In the genomic region with DNA sequence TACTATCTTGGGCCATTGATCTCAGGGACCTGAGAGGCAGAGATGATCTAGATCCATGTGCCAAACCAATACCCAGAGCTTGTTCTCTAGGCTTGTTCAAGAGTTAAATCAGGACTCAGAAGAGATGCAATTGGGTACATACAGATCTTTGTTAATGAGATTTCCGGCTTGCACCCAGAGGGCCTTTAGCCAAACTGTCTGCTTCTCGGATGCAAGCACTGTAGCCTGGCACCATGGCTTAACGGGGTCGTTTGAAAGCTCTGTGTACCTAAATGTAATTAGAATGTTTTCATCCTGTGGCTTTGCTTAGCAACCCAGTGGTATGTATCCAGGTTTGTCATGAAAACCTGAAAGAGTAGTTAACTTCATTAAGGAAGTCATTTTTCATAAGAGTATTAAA, we compare ENCODE assay signal across 23 cellular contexts.
"Had no signal": no experiment of that assay in that cellular context is flagged by ENCODE, and none has a peak within 500 bp of the region (broad histone marks: within the 10 kb centered on the region; RNA-seq: fewer than 3 reads in every experiment).

No MANE protein-coding gene starts in this region.

- H3K4me3 Mint-ChIP-seq: activated CD4-positive, alpha-beta T cell treated with anti-CD3 and anti-CD28 coated beads for 36 hours; activated naive CD8-positive, alpha-beta T cell treated with anti-CD3 and anti-CD28 coated beads for 36 hours; activated T-cell treated with anti-CD3 and anti-CD28 coated beads, Interleukin-2, amount 50 U/mL, for 4 hours; central memory CD8-positive, alpha-beta T cell; mesothelial cell of epicardium; naive thymus-derived CD8-positive, alpha-beta T cell had no signal

- ATAC-seq: activated CD4-positive, alpha-beta T cell treated with anti-CD3 and anti-CD28 coated beads for 36 hours; activated T-cell treated with anti-CD3 and anti-CD28 coated beads, Interleukin-2, amount 50 U/mL, for 4 hours; naive thymus-derived CD8-positive, alpha-beta T cell; stimulated activated naive CD8-positive, alpha-beta T cell treated with anti-CD3 and anti-CD28 coated beads, Interleukin-15, Interleukin-2, amounts not matched to agents 100 U/mL and 50 U/mL, for 24 hours; upper lobe of right lung had no signal

- H3K4me3 ChIP-seq: left ventricle myocardium inferior, prostate gland, right atrium auricular region, upper lobe of right lung had no signal

- H3K4me1 Mint-ChIP-seq: activated CD4-positive, alpha-beta T cell treated with anti-CD3 and anti-CD28 coated beads for 36 hours; activated naive CD8-positive, alpha-beta T cell treated with anti-CD3 and anti-CD28 coated beads for 36 hours; central memory CD8-positive, alpha-beta T cell; naive thymus-derived CD8-positive, alpha-beta T cell had no signal

- H3K27ac Mint-ChIP-seq: activated B cell treated with CpG ODN at 0.5 μM for 24 hours; activated CD4-positive, alpha-beta T cell treated with anti-CD3 and anti-CD28 coated beads for 36 hours; activated naive CD8-positive, alpha-beta T cell treated with anti-CD3 and anti-CD28 coated beads for 36 hours; activated T-helper 2 cell treated with anti-CD3 and anti-CD28 coated beads, Interferon-gamma antibody, Interleukin-2, Interleukin-4, amounts not matched to agents 10 μg/mL and 5 μg/mL and 100 μg/mL, durations not matched to agents 14 hours and 24 hours and 36 hours; naive thymus-derived CD8-positive, alpha-beta T cell had no signal

- H3K9me3 ChIP-seq: left ventricle myocardium inferior, prostate gland, right atrium auricular region, upper lobe of right lung had no signal

- H3K36me3 ChIP-seq: prostate gland, upper lobe of right lung had no signal

- H3K4me1 ChIP-seq: left ventricle myocardium inferior, prostate gland, right atrium auricular region, upper lobe of right lung had no signal

- DNase-seq: activated B cell treated with CpG ODN at 0.5 μM for 24 hours; activated CD4-positive, alpha-beta T cell treated with anti-CD3 and anti-CD28 coated beads for 36 hours; activated CD4-positive, alpha-beta T cell treated with anti-CD3 and anti-CD28 coated beads, Interleukin-2, amount 50 U/mL, for 4 hours; activated CD8-positive, alpha-beta memory T cell treated with anti-CD3 and anti-CD28 coated beads for 24 hours; activated CD8-positive, alpha-beta memory T cell treated with anti-CD3 and anti-CD28 coated beads, Interleukin-2, amount 50 U/mL, for 4 hours; activated naive CD4-positive, alpha-beta T cell treated with Interleukin-2 at 50 U/mL for 16 hours; activated naive CD8-positive, alpha-beta T cell treated with anti-CD3 and anti-CD28 coated beads for 36 hours; activated T-cell treated with anti-CD3 and anti-CD28 coated beads, Interleukin-2, amount 50 U/mL, for 4 hours; effector memory CD4-positive, alpha-beta T cell; foreskin melanocyte; kidney glomerular epithelial cell; left ventricle myocardium inferior; mammary epithelial cell; naive thymus-derived CD8-positive, alpha-beta T cell; stimulated activated CD4-positive, alpha-beta T cell treated with anti-CD3 and anti-CD28 coated beads, Interleukin-4, amount 100 ng/mL, for 4 hours; stimulated activated naive CD8-positive, alpha-beta T cell treated with anti-CD3 and anti-CD28 coated beads, Interleukin-15, Interleukin-2, amounts not matched to agents 100 U/mL and 50 U/mL, for 24 hours; T-helper 9 cell; upper lobe of right lung had no signal

- H3K27me3 ChIP-seq: right atrium auricular region, upper lobe of right lung had no signal

- H3K27ac ChIP-seq: left ventricle myocardium inferior, right atrium auricular region, upper lobe of right lung had no signal

- H3K36me3 Mint-ChIP-seq: activated naive CD8-positive, alpha-beta T cell treated with anti-CD3 and anti-CD28 coated beads for 36 hours had no signal

- H3K9me3 Mint-ChIP-seq: activated naive CD8-positive, alpha-beta T cell treated with anti-CD3 and anti-CD28 coated beads for 36 hours; activated T-helper 2 cell treated with anti-CD3 and anti-CD28 coated beads, Interferon-gamma antibody, Interleukin-2, Interleukin-4, amounts not matched to agents 10 μg/mL and 5 μg/mL and 100 μg/mL, durations not matched to agents 14 hours and 24 hours and 36 hours had no signal
